In the genomic region with DNA sequence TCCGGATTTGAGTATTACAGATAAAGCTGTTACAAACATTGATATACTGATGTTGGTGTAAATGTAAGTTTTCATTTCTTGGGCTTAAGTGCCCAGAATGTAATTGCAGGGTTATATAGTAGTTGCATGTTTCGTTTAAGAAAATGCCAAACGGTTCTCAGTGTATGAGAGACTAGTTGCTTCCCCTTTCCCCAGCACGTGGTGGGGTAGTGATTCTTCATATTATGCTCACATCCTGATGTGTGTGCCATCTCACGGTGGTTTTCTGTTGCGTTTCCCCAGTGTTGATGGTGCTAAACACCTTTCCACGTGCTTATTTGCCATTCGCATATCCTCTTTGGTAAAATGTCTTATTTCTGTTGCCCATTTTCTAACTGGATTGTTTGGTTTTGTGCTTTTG, we compare ENCODE assay signal across 20 cellular contexts. TPM values are rescaled to one million over a fixed set of nuclear protein-coding genes. Genes with fewer than 3 reads are reported as not detected.
A peak's percentile ranks its signal among the peaks of the same experiment; 100 is the strongest.
DNase-seq lines count a peak whose midpoint lies in the region; ATAC-seq, FAIRE-seq and TF ChIP-seq lines count a peak whose summit lies in the region.
"Had no signal": no experiment of that assay in that cellular context is flagged by ENCODE, and none has a peak within 500 bp of the region (broad histone marks: within the 10 kb centered on the region; RNA-seq: fewer than 3 reads in every experiment).

No MANE protein-coding gene starts in this region.

- no peak overlapping the region for H3K27ac ChIP-seq in OCI-LY3 (ENCODE audit: low read length)
- H3K27ac ChIP-seq: BLaER1 treated with 17β-estradiol and CSF1 and Interleukin-3, amounts not matched to agents 10 nM and 100 nM had no signal

- no peaks in the 10 kb centered on the region for H3K36me3 ChIP-seq in OCI-LY3 (replicated peaks; ENCODE audit: low read depth, low read length)
- H3K36me3 ChIP-seq: BLaER1 treated with 17β-estradiol and CSF1 and Interleukin-3, amounts not matched to agents 10 nM and 100 nM had no signal

- no peak overlapping the region for H3K4me3 Mint-ChIP-seq in glutamatergic neuron (ENCODE audit: unreplicated experiment)
- no peak overlapping the region for H3K4me3 Mint-ChIP-seq in effector memory CD8-positive, alpha-beta T cell
- H3K4me3 Mint-ChIP-seq: B cell; CD8-positive, alpha-beta T cell; H9 had no signal

- TF ChIP-seq CTCF in OCI-LY3 (IDR thresholded peaks at IDR 0.05; ENCODE audit: low read depth, low read length): peak; percentile 39; the same call in 1 of the 2 replicates
- TF ChIP-seq CTCF in glutamatergic neuron (IDR thresholded peaks at IDR 0.05; ENCODE audit: partially characterized antibody, unreplicated experiment): no peak

- peak overlapping the region; percentile 29 for H3K27ac Mint-ChIP-seq in glutamatergic neuron (ENCODE audit: unreplicated experiment)
- H3K27ac Mint-ChIP-seq in effector memory CD8-positive, alpha-beta T cell: no peak overlapping the region
- H3K27ac Mint-ChIP-seq: B cell; CD8-positive, alpha-beta T cell had no signal

- H3K4me3 ChIP-seq in OCI-LY3 (ENCODE audit: low read length): no peak overlapping the region
- H3K4me3 ChIP-seq: BLaER1 treated with 17β-estradiol and CSF1 and Interleukin-3, amounts not matched to agents 10 nM and 100 nM; GM12878; K562 had no signal

- peaks cover 2% of the 10 kb centered on the region for H3K36me3 Mint-ChIP-seq in glutamatergic neuron (ENCODE audit: unreplicated experiment)
- peaks cover 5% of the 10 kb centered on the region for H3K36me3 Mint-ChIP-seq in effector memory CD8-positive, alpha-beta T cell (ENCODE audit: insufficient read depth)

- H3K4me2 ChIP-seq in OCI-LY3 (ENCODE audit: low read length): peak overlapping the region; percentile 49
- H3K4me2 ChIP-seq: BLaER1 treated with 17β-estradiol and CSF1 and Interleukin-3, amounts not matched to agents 10 nM and 100 nM had no signal

- FAIRE-seq in H54 (lab: Jason Lieb, UNC): peak; percentile 72
- FAIRE-seq: GM12878, GM19239, HTR-8/SVneo, K562 had no signal

- no peak for ATAC-seq in HG03439 (IDR thresholded peaks at IDR 0.05; ENCODE audit: unreplicated experiment)
- ATAC-seq in effector memory CD8-positive, alpha-beta T cell (replicated peaks): no peak
- ATAC-seq: CD8-positive, alpha-beta T cell; GM12878; K562 had no signal

- H3K4me1 ChIP-seq in OCI-LY3 (ENCODE audit: low read length): peaks cover 11% of the 10 kb centered on the region
- H3K4me1 ChIP-seq: BLaER1 treated with 17β-estradiol and CSF1 and Interleukin-3, amounts not matched to agents 10 nM and 100 nM had no signal

- H3K9me3 Mint-ChIP-seq in glutamatergic neuron (ENCODE audit: unreplicated experiment): peaks cover 2% of the 10 kb centered on the region
- no peaks in the 10 kb centered on the region for H3K9me3 Mint-ChIP-seq in effector memory CD8-positive, alpha-beta T cell

- H3K4me1 Mint-ChIP-seq in glutamatergic neuron (ENCODE audit: low read depth, unreplicated experiment): no peaks in the 10 kb centered on the region
- H3K4me1 Mint-ChIP-seq in effector memory CD8-positive, alpha-beta T cell (ENCODE audit: low read depth in 2 of 2): no peaks in the 10 kb centered on the region
- H3K4me1 Mint-ChIP-seq: B cell had no signal

- no peak overlapping the region for H3K9ac ChIP-seq in OCI-LY3 (ENCODE audit: low read length)
- H3K9ac ChIP-seq: BLaER1 treated with 17β-estradiol and CSF1 and Interleukin-3, amounts not matched to agents 10 nM and 100 nM had no signal

- peaks cover 3% of the 10 kb centered on the region for H3K27me3 Mint-ChIP-seq in glutamatergic neuron (ENCODE audit: unreplicated experiment)
- H3K27me3 Mint-ChIP-seq in effector memory CD8-positive, alpha-beta T cell: no peaks in the 10 kb centered on the region
- H3K27me3 Mint-ChIP-seq: B cell had no signal

- TF ChIP-seq POLR2A in H54 (IDR thresholded peaks at IDR 0.05; ENCODE audit: low read depth, low read length): no peak

- H3K9me3 ChIP-seq in OCI-LY3 (ENCODE audit: insufficient read depth, low read length): no peaks in the 10 kb centered on the region

- no peaks in the 10 kb centered on the region for H4K20me1 ChIP-seq in OCI-LY3 (ENCODE audit: insufficient read depth, low read length)

- peak overlapping the region; percentile 18; the same call in 1 of the 2 replicates for H2AFZ ChIP-seq in OCI-LY3 (ENCODE audit: low read depth, low read length)

- DNase-seq in H54 (ENCODE audit: insufficient read length, low spot score) (no peak), glutamatergic neuron (no peak)
- no peak for DNase-seq in effector CD4-positive, alpha-beta T cell
- no peak for DNase-seq in activated CD4-positive, alpha-beta T cell treated with anti-CD3 and anti-CD28 coated beads, Interleukin-2, amount 50 U/mL, for 4 hours
- no peak for DNase-seq in effector memory CD8-positive, alpha-beta T cell
- DNase-seq: Calu3; CD8-positive, alpha-beta T cell; DMS79 treated with DMSO at 0.1 percent for 48 hours; GOT3; H9; IMR-90 had no signal

- H3K27me3 ChIP-seq in OCI-LY3 (ENCODE audit: low read depth, low read length): peaks cover 5% of the 10 kb centered on the region
- H3K27me3 ChIP-seq: BLaER1 treated with 17β-estradiol and CSF1 and Interleukin-3, amounts not matched to agents 10 nM and 100 nM had no signal

- no peaks in the 10 kb centered on the region for H3K79me2 ChIP-seq in OCI-LY3 (ENCODE audit: low read length)

RNA-seq across cellular contexts. Expression of a gene that starts 34.7 kb away (rescaled TPM):
- total RNA-seq in glutamatergic neuron (ENCODE audit: unreplicated experiment): not detected
- total RNA-seq: A172; B cell; Calu3; CD8-positive, alpha-beta T cell; GM12878; K562 had no signal

RNA-seq across cellular contexts. Expression of a gene that starts 51.7 kb away (rescaled TPM):
- 0.74 TPM for total RNA-seq in glutamatergic neuron (ENCODE audit: unreplicated experiment)
- total RNA-seq: B cell; Calu3; CD8-positive, alpha-beta T cell; GM12878 had no signal
